16 cellular contexts compared by ENCODE assay signal in genomic region chr11:10211470-10211869, GRCh38.
DNase-seq lines count a peak whose midpoint lies in the region; ATAC-seq and TF ChIP-seq lines count a peak whose summit lies in the region.
"Had no signal": no experiment of that assay in that cellular context is flagged by ENCODE, and none has a peak within 500 bp of the region (broad histone marks: within the 10 kb centered on the region; RNA-seq: fewer than 3 reads in every experiment).

No MANE protein-coding gene starts in this region.

- POLR2A ChIA-PET in A673 (lab: Charles Lee; ENCODE audit: low non-redundant PET), result no interaction called here

- ATAC-seq in activated CD8-positive, alpha-beta memory T cell treated with anti-CD3 and anti-CD28 coated beads, Interleukin-2, amount 10 ng/mL, durations not matched to agents 7 days and 5 days, result no peak
- ATAC-seq in GM21786 (IDR thresholded peaks at IDR 0.05; ENCODE audit: unreplicated experiment), result no peak

- H3K4me3 ChIP-seq in A673 (ENCODE audit: low read depth, low read length, poor library complexity, severe bottlenecking), result no peak overlapping the region
- no peak overlapping the region for H3K4me3 ChIP-seq in BE2C (ENCODE audit: low read depth, low read length)
- no peak overlapping the region for H3K4me3 ChIP-seq in fibroblast of mammary gland (ENCODE audit: control insufficient read depth, low read depth, low read length)
- H3K4me3 ChIP-seq: BLaER1 had no signal

- H3K27ac Mint-ChIP-seq in activated CD8-positive, alpha-beta memory T cell treated with anti-CD3 and anti-CD28 coated beads, Interleukin-2, amount 10 ng/mL, durations not matched to agents 7 days and 5 days, result no peak overlapping the region
- H3K27ac Mint-ChIP-seq: CD14-positive monocyte; CD4-positive, alpha-beta memory T cell; HFFc6 had no signal

- no peaks in the 10 kb centered on the region for H3K27me3 ChIP-seq in A673 (replicated peaks; ENCODE audit: insufficient read depth, low read depth, low read length, poor library complexity)
- H3K27me3 ChIP-seq in BE2C, result no peaks in the 10 kb centered on the region
- H3K27me3 ChIP-seq: BLaER1 had no signal

- CTCF ChIA-PET in A673 (lab: Charles Lee), result no interaction called here
- CTCF ChIA-PET in activated CD8-positive, alpha-beta memory T cell treated with anti-CD3 and anti-CD28 coated beads, Interleukin-2, amount 10 ng/mL, durations not matched to agents 7 days and 5 days (lab: Charles Lee), result interaction anchor here (2.6 kb wide), 1 partner anchor 97 kb away, joined by 16 read pairs; no protein-coding TSS in a partner anchor

- no peaks in the 10 kb centered on the region for H3K36me3 Mint-ChIP-seq in activated CD8-positive, alpha-beta memory T cell treated with anti-CD3 and anti-CD28 coated beads, Interleukin-2, amount 10 ng/mL, durations not matched to agents 7 days and 5 days
- H3K36me3 Mint-ChIP-seq: CD4-positive, alpha-beta memory T cell had no signal

- H3K4me1 Mint-ChIP-seq in activated CD8-positive, alpha-beta memory T cell treated with anti-CD3 and anti-CD28 coated beads, Interleukin-2, amount 10 ng/mL, durations not matched to agents 7 days and 5 days, result no peaks in the 10 kb centered on the region

- H3K27ac ChIP-seq in A673 (ENCODE audit: low read depth, low read length, poor library complexity, severe bottlenecking), result no peak overlapping the region
- H3K27ac ChIP-seq: BLaER1, KMS-11 had no signal

- H3K36me3 ChIP-seq in A673 (ENCODE audit: insufficient read depth, low read length, poor library complexity, severe bottlenecking) (no peaks in the 10 kb centered on the region), BE2C (no peaks in the 10 kb centered on the region)
- H3K36me3 ChIP-seq: BLaER1 had no signal

- TF ChIP-seq CTCF in A673 (conservative IDR thresholded peaks at IDR 0.05; ENCODE audit: low read depth, low read length) (no peak), BE2C (IDR thresholded peaks at IDR 0.05; ENCODE audit: low read depth, low read length) (no peak), fibroblast of mammary gland (conservative IDR thresholded peaks at IDR 0.05; ENCODE audit: control insufficient read depth, insufficient read depth, low read depth, low read length) (no peak)

- H3K9me3 ChIP-seq in A673 (ENCODE audit: low read depth, low read length, poor library complexity, severe bottlenecking), result no peaks in the 10 kb centered on the region
- H3K9me3 ChIP-seq in BE2C, result no peaks in the 10 kb centered on the region
- H3K9me3 ChIP-seq: BLaER1 had no signal

- intact Hi-C loops in A673 (cut with micrococcal nuclease; ENCODE audit: unreplicated experiment), result no loop called here

- H3K9me3 Mint-ChIP-seq in activated CD8-positive, alpha-beta memory T cell treated with anti-CD3 and anti-CD28 coated beads, Interleukin-2, amount 10 ng/mL, durations not matched to agents 7 days and 5 days (ENCODE audit: low read depth), result no peaks in the 10 kb centered on the region
- H3K9me3 Mint-ChIP-seq: CD14-positive monocyte; CD4-positive, alpha-beta memory T cell; HFFc6 had no signal

- peaks cover 9% of the 10 kb centered on the region for H3K27me3 Mint-ChIP-seq in activated CD8-positive, alpha-beta memory T cell treated with anti-CD3 and anti-CD28 coated beads, Interleukin-2, amount 10 ng/mL, durations not matched to agents 7 days and 5 days

- BruUV-seq in A673 (replicated peaks; lab: Mats Ljungman, UMichigan), result no TSS peak

- DNase-seq in A673 (ENCODE audit: low spot score) (peak; percentile 9), BE2C (peak; percentile 6), NCI-H69 (lab: John Stamatoyannopoulos, UW) (peak; percentile 28), fibroblast of mammary gland (ENCODE audit: low read depth) (peak; percentile 28)
- no peak for DNase-seq in activated CD8-positive, alpha-beta memory T cell treated with anti-CD3 and anti-CD28 coated beads, Interleukin-2, amount 10 ng/mL, durations not matched to agents 7 days and 5 days
- DNase-seq: AML-193; CD4-positive, alpha-beta memory T cell; DMS153; DMS79; GDM1; HCEC 1CT; HFFc6 had no signal

- H3K4me3 Mint-ChIP-seq in activated CD8-positive, alpha-beta memory T cell treated with anti-CD3 and anti-CD28 coated beads, Interleukin-2, amount 10 ng/mL, durations not matched to agents 7 days and 5 days, result no peak overlapping the region
- H3K4me3 Mint-ChIP-seq: CD14-positive monocyte; CD4-positive, alpha-beta memory T cell; HFFc6 had no signal

- H3K4me1 ChIP-seq in A673 (ENCODE audit: insufficient read depth, low read length, poor library complexity, severe bottlenecking) (peaks cover 3% of the 10 kb centered on the region), BE2C (no peaks in the 10 kb centered on the region)
- H3K4me1 ChIP-seq: BLaER1 had no signal
